9 cellular contexts compared by ENCODE assay signal in the genomic region with DNA sequence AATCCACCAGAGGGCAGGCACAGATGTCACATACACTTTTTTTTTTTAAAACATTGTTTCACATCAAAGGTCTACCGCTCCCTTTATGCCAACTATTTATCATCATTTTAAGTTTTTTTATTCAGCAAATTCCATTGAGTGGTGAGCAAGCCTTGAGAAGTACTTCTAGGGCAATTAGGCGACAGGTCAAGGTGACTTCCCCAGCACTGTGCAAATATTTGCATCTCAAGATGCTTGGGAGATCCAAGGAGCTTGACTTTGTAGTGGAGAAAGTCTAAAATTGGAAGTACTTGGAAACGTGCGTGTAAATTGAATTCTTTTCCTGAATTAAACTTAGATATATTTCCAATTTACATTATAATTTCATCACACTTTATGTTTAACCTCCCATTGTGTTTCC.
"Had no signal": no experiment of that assay in that cellular context is flagged by ENCODE, and none has a peak within 500 bp of the region (broad histone marks: within the 10 kb centered on the region; RNA-seq: fewer than 3 reads in every experiment).

No MANE protein-coding gene starts in this region.

- H3K27ac ChIP-seq: GM23248 had no signal

- H3K4me1 ChIP-seq: HAP-1 had no signal

- H3K27ac Mint-ChIP-seq: GM23338, H9, HFFc6 had no signal

- ATAC-seq: GM23338, HCT116 had no signal

- H3K4me2 ChIP-seq: GM23338 had no signal

- H3K9ac ChIP-seq: GM23248 had no signal

- H3K9me3 ChIP-seq: HAP-1 had no signal

- H2AFZ ChIP-seq: GM23248, GM23338 had no signal

- H3K4me3 ChIP-seq: GM23248, GM23338, HAP-1 had no signal

- DNase-seq: GM23248, GOT3, H7, H9, HCEC 1CT, HFFc6 had no signal

- H3K36me3 ChIP-seq: HAP-1 had no signal

- H3K4me3 Mint-ChIP-seq: GM23338, H9, HFFc6 had no signal
